In the genomic region with DNA sequence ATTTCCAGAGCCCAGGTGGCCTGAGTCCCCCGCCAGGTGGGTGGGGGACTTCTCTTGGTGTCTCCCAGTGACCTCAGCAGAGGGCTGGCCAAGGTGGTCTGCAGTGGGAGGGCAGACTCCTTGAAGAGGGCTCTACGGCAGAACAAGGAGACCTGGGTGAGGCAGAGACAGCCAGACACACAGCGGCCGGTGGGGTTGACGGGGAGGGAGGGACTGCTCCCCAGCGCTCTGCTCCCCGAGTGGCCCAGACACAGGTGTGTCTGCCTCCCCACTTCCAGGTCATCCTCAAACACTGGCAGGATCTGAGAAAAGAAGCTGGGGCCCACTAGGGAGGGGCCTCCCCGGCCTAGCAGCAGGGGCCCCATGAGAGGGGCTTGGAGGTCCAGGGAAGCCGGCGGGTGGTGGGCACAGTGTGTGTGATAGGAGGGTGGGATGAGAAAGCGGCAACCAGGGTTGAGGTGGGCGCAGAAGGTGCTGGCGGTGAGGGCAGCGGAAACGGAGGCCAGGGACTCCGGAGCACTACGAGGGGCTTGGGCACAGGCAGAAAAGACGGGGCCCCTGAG, we compare ENCODE assay signal across 34 cellular contexts. TPM values are rescaled to one million over a fixed set of nuclear protein-coding genes. Genes with fewer than 3 reads are reported as not detected.
"Had no signal": no experiment of that assay in that cellular context is flagged by ENCODE, and none has a peak within 500 bp of the region (broad histone marks: within the 10 kb centered on the region; RNA-seq: fewer than 3 reads in every experiment).

No MANE protein-coding gene starts in this region.

- H3K27me3 ChIP-seq: body of pancreas had no signal

- H3K9me3 ChIP-seq: body of pancreas, esophagus squamous epithelium, gastroesophageal sphincter had no signal

- DNase-seq: activated CD4-positive, alpha-beta memory T cell treated with anti-CD3 and anti-CD28 coated beads for 36 hours; activated CD4-positive, alpha-beta T cell treated with anti-CD3 and anti-CD28 coated beads for 36 hours; activated CD4-positive, alpha-beta T cell treated with anti-CD3 and anti-CD28 coated beads, Interleukin-2, amount 10 ng/mL, durations not matched to agents 24 days and 14 days; activated CD4-positive, CD25-positive, alpha-beta regulatory T cell; activated CD4-positive, CD25-positive, alpha-beta regulatory T cell treated with anti-CD3 and anti-CD28 coated beads, Interleukin-2, amount 50 U/mL, for 72 hours; activated CD8-positive, alpha-beta memory T cell treated with anti-CD3 and anti-CD28 coated beads, Interleukin-2, amount 10 ng/mL, durations not matched to agents 7 days and 5 days; activated CD8-positive, alpha-beta memory T cell treated with anti-CD3 and anti-CD28 coated beads, Interleukin-2, amount 50 U/mL, for 4 hours; activated CD8-positive, alpha-beta T cell treated with anti-CD3 and anti-CD28 coated beads, Interleukin-2, amount 10 ng/mL, durations not matched to agents 7 days and 5 days; activated effector memory CD4-positive, alpha-beta T cell treated with anti-CD3 and anti-CD28 coated beads, Interleukin-2, amount 50 U/mL, for 16 hours; activated naive CD4-positive, alpha-beta T cell; activated naive CD4-positive, alpha-beta T cell treated with anti-CD3 and anti-CD28 coated beads, Interleukin-2, amount 10 ng/mL, durations not matched to agents 7 days and 5 days; activated T-cell treated with anti-CD3 and anti-CD28 coated beads, Interleukin-2, amount 50 U/mL, for 1 hour; activated T-cell treated with anti-CD3 and anti-CD28 coated beads, Interleukin-2, amount 50 U/mL, for 48 hours; aorta; cortex of kidney; dermis blood vessel endothelial cell; effector CD4-positive, alpha-beta T cell; effector memory CD8-positive, alpha-beta T cell; esophagus squamous epithelium; foreskin melanocyte; T-helper 2 cell had no signal

- H3K36me3 ChIP-seq: esophagus squamous epithelium, gastroesophageal sphincter had no signal

- ATAC-seq: activated CD4-positive, alpha-beta T cell treated with anti-CD3 and anti-CD28 coated beads for 36 hours; activated CD8-positive, alpha-beta memory T cell treated with anti-CD3 and anti-CD28 coated beads, Interleukin-2, amount 10 ng/mL, durations not matched to agents 7 days and 5 days; activated CD8-positive, alpha-beta T cell treated with anti-CD3 and anti-CD28 coated beads, Interleukin-2, amount 10 ng/mL, durations not matched to agents 7 days and 5 days; body of pancreas; effector memory CD8-positive, alpha-beta T cell; gastroesophageal sphincter had no signal

- H3K36me3 Mint-ChIP-seq: activated CD4-positive, alpha-beta memory T cell treated with anti-CD3 and anti-CD28 coated beads for 36 hours; activated CD8-positive, alpha-beta memory T cell treated with anti-CD3 and anti-CD28 coated beads, Interleukin-2, amount 10 ng/mL, durations not matched to agents 7 days and 5 days; activated naive CD4-positive, alpha-beta T cell treated with anti-CD3 and anti-CD28 coated beads, Interleukin-2, amount 10 ng/mL, durations not matched to agents 7 days and 5 days; activated naive CD8-positive, alpha-beta T cell had no signal

- H3K4me3 ChIP-seq: body of pancreas, esophagus squamous epithelium, gastroesophageal sphincter had no signal

- H3K27ac Mint-ChIP-seq: activated CD4-positive, alpha-beta memory T cell treated with anti-CD3 and anti-CD28 coated beads for 36 hours; activated CD4-positive, alpha-beta T cell treated with anti-CD3 and anti-CD28 coated beads for 36 hours; activated CD4-positive, alpha-beta T cell treated with anti-CD3 and anti-CD28 coated beads, Interleukin-2, amount 10 ng/mL, durations not matched to agents 24 days and 14 days; activated CD8-positive, alpha-beta memory T cell treated with anti-CD3 and anti-CD28 coated beads, Interleukin-2, amount 10 ng/mL, durations not matched to agents 7 days and 5 days; activated CD8-positive, alpha-beta T cell treated with anti-CD3 and anti-CD28 coated beads, Interleukin-2, amount 10 ng/mL, durations not matched to agents 7 days and 5 days; activated naive CD4-positive, alpha-beta T cell treated with anti-CD3 and anti-CD28 coated beads, Interleukin-2, amount 10 ng/mL, durations not matched to agents 7 days and 5 days; activated naive CD8-positive, alpha-beta T cell; activated T-helper 1 cell treated with anti-CD3 and anti-CD28 coated beads, Interleukin-12 subunit alpha, Interleukin-12 subunit beta, Interleukin-2, Interleukin-4 antibody, amounts not matched to agents 30 ng/mL and 10 ng/mL and 1 ng/mL, durations not matched to agents 14 hours and 24 hours and 36 hours; activated T-helper 2 cell treated with anti-CD3 and anti-CD28 coated beads, Interferon-gamma antibody, Interleukin-2, Interleukin-4, amounts not matched to agents 10 μg/mL and 5 μg/mL and 100 μg/mL, durations not matched to agents 14 hours and 24 hours and 36 hours; effector memory CD8-positive, alpha-beta T cell had no signal

- FAIRE-seq: colon, endometrium, endothelial cell of umbilical vein had no signal

- H3K27ac ChIP-seq: epithelial cell of prostate, esophagus squamous epithelium, gastroesophageal sphincter had no signal

- H3K9me3 Mint-ChIP-seq: activated CD4-positive, alpha-beta memory T cell treated with anti-CD3 and anti-CD28 coated beads for 36 hours; activated CD4-positive, alpha-beta T cell treated with anti-CD3 and anti-CD28 coated beads, Interleukin-2, amount 10 ng/mL, durations not matched to agents 24 days and 14 days; activated naive CD4-positive, alpha-beta T cell treated with anti-CD3 and anti-CD28 coated beads, Interleukin-2, amount 10 ng/mL, durations not matched to agents 7 days and 5 days; activated T-helper 1 cell treated with anti-CD3 and anti-CD28 coated beads, Interleukin-12 subunit alpha, Interleukin-12 subunit beta, Interleukin-2, Interleukin-4 antibody, amounts not matched to agents 30 ng/mL and 10 ng/mL and 1 ng/mL, durations not matched to agents 14 hours and 24 hours and 36 hours; activated T-helper 2 cell treated with anti-CD3 and anti-CD28 coated beads, Interferon-gamma antibody, Interleukin-2, Interleukin-4, amounts not matched to agents 10 μg/mL and 5 μg/mL and 100 μg/mL, durations not matched to agents 14 hours and 24 hours and 36 hours; effector memory CD8-positive, alpha-beta T cell had no signal

RNA-seq across cellular contexts. Expression of gene SYT7, which starts 30.1 kb away (rescaled TPM):
- total RNA-seq: activated CD4-positive, alpha-beta memory T cell treated with anti-CD3 and anti-CD28 coated beads for 36 hours; activated CD8-positive, alpha-beta memory T cell treated with anti-CD3 and anti-CD28 coated beads, Interleukin-2, amount 10 ng/mL, durations not matched to agents 7 days and 5 days; activated CD8-positive, alpha-beta T cell treated with anti-CD3 and anti-CD28 coated beads, Interleukin-2, amount 10 ng/mL, durations not matched to agents 7 days and 5 days; T-helper 1 cell treated with Interleukin-12 subunit alpha and Interleukin-12 subunit beta and Interleukin-4 antibody, amounts not matched to agents 30 ng/mL and 1 ng/mL, for 36 hours had no signal

RNA-seq across cellular contexts. Expression of gene LRRC10B, which starts 42.2 kb away (rescaled TPM):
- total RNA-seq: activated CD4-positive, alpha-beta memory T cell treated with anti-CD3 and anti-CD28 coated beads for 36 hours; activated CD4-positive, alpha-beta T cell treated with anti-CD3 and anti-CD28 coated beads for 36 hours; activated CD8-positive, alpha-beta memory T cell treated with anti-CD3 and anti-CD28 coated beads for 36 hours; activated CD8-positive, alpha-beta T cell treated with anti-CD3 and anti-CD28 coated beads, Interleukin-2, amount 10 ng/mL, durations not matched to agents 7 days and 5 days; activated T-helper 1 cell treated with anti-CD3 and anti-CD28 coated beads, Interleukin-12 subunit alpha, Interleukin-12 subunit beta, Interleukin-2, Interleukin-4 antibody, amounts not matched to agents 30 ng/mL and 10 ng/mL and 1 ng/mL, durations not matched to agents 14 hours and 24 hours and 36 hours; dermis blood vessel endothelial cell; endothelial cell of umbilical vein; fibroblast of villous mesenchyme; T-helper 1 cell treated with Interleukin-12 subunit alpha and Interleukin-12 subunit beta and Interleukin-4 antibody, amounts not matched to agents 30 ng/mL and 1 ng/mL, for 36 hours had no signal
- polyA plus RNA-seq: endothelial cell of umbilical vein, fibroblast of lung had no signal
